Comparison of ENCODE assay signal across 2 cellular contexts in genomic region chr1:15255582-15256149, GRCh38.
TF ChIP-seq lines count a peak whose summit lies in the region.

No MANE protein-coding gene starts in this region.

TF ChIP-seq in K562, 482 proteins besides CTCF, POLR2A, EP300 and RAD21:
- TF ChIP-seq E2F6 (IDR thresholded peaks at IDR 0.05; ENCODE audit: borderline replicate concordance in 1 of 2, extremely low read depth in 1 of 2, insufficient read depth in 1 of 2, insufficient read length in 1 of 2, low read depth in 1 of 2, low read length in 1 of 2, poor library complexity in 1 of 2, severe bottlenecking in 1 of 2) (no peak), RBM25 (IDR thresholded peaks at IDR 0.05; ENCODE audit: low read depth, low read length, severe bottlenecking) (peak; percentile 63), BCOR (IDR thresholded peaks at IDR 0.05) (0 out of 2 replicates have a peak, but pooled peaks have one; percentile 16), PCBP2 (IDR thresholded peaks at IDR 0.05; ENCODE audit: low read depth, low read length, poor library complexity, severe bottlenecking) (no peak)

TF ChIP-seq in SK-N-SH, 30 proteins besides CTCF, POLR2A, EP300 and RAD21:
- TF ChIP-seq FOSL2 (IDR thresholded peaks at IDR 0.05; ENCODE audit: borderline replicate concordance, low read depth), result no peak
- no peak for TF ChIP-seq RFX5 (IDR thresholded peaks at IDR 0.05; ENCODE audit: low read length)
- TF ChIP-seq POLR2AphosphoS5 (IDR thresholded peaks at IDR 0.05; ENCODE audit: low read depth, low read length), result no peak
TF ChIP-seq in SK-N-SH: peak in this region for 0.
